In genomic region chr22:25403752-25404471, GRCh38 we compare ENCODE assay signal across 8 cellular contexts.
DNase-seq lines count a peak whose midpoint lies in the region; ATAC-seq and TF ChIP-seq lines count a peak whose summit lies in the region.

No MANE protein-coding gene starts in this region.

- intact Hi-C loops in upper lobe of right lung (cut with DNase I), result loop anchor here (2.0 kb wide), 1 partner anchor 41 kb away; no protein-coding TSS in a partner anchor

- H3K4me3 ChIP-seq in NT2/D1 (ENCODE audit: insufficient read length, low read depth), result peak overlapping the region; percentile 53
- peak overlapping the region; percentile 90 for H3K4me3 ChIP-seq in lung
- H3K4me3 ChIP-seq in upper lobe of right lung, result peak overlapping the region; percentile 71

- H3K27me3 ChIP-seq in NT2/D1 (ENCODE audit: insufficient read depth, insufficient read length), result peaks cover 15% of the 10 kb centered on the region
- no peaks in the 10 kb centered on the region for H3K27me3 ChIP-seq in lung (ENCODE audit: control insufficient read depth, insufficient read depth)
- H3K27me3 ChIP-seq in upper lobe of right lung, result no peaks in the 10 kb centered on the region

- ATAC-seq in lung (ENCODE audit: insufficient read depth, low FRiP score), result no peak
- ATAC-seq in upper lobe of right lung, result no peak
- ATAC-seq in HG03565 (IDR thresholded peaks at IDR 0.05; ENCODE audit: unreplicated experiment), result no peak

- TF ChIP-seq CTCF in lung (IDR thresholded peaks at IDR 0.05; ENCODE audit: control extremely low read depth, extremely low read depth) (no peak), upper lobe of right lung (IDR thresholded peaks at IDR 0.05) (no peak)

- H3K27ac ChIP-seq in cingulate gyrus (ENCODE audit: low read depth, low read length) (peak overlapping the region; percentile 23), lung (ENCODE audit: low read depth in 1 of 2, low read length in 1 of 2) (peak overlapping the region; percentile 39 to 74), upper lobe of right lung (peak overlapping the region; percentile 66)

- peak overlapping the region; percentile 76 for H3K9ac ChIP-seq in NT2/D1 (ENCODE audit: insufficient read length, low read depth)

- no peaks in the 10 kb centered on the region for H3K9me3 Mint-ChIP-seq in activated naive CD4-positive, alpha-beta T cell treated with anti-CD3 and anti-CD28 coated beads, Interleukin-2, amount 10 ng/mL, durations not matched to agents 7 days and 5 days

- H3K9me3 ChIP-seq in NT2/D1 (ENCODE audit: insufficient read depth, low read length), result no peaks in the 10 kb centered on the region
- H3K9me3 ChIP-seq in lung (ENCODE audit: control insufficient read depth in 2 of 2, insufficient read depth in 1 of 2, low read length in 1 of 2), result no peaks in the 10 kb centered on the region
- H3K9me3 ChIP-seq in upper lobe of right lung, result no peaks in the 10 kb centered on the region

- CTCF ChIA-PET in activated naive CD4-positive, alpha-beta T cell treated with anti-CD3 and anti-CD28 coated beads, Interleukin-2, amount 10 ng/mL, durations not matched to agents 7 days and 5 days (lab: Charles Lee), result interaction anchor here (0.8 to 1.2 kb wide), 2 partner anchors 44 to 70 kb away, joined by 3 to 4 read pairs; no protein-coding TSS in a partner anchor

- no peaks in the 10 kb centered on the region for H3K36me3 Mint-ChIP-seq in activated naive CD4-positive, alpha-beta T cell treated with anti-CD3 and anti-CD28 coated beads, Interleukin-2, amount 10 ng/mL, durations not matched to agents 7 days and 5 days

- peaks cover 9% of the 10 kb centered on the region for H3K4me1 ChIP-seq in NT2/D1 (ENCODE audit: insufficient read depth, insufficient read length)
- peaks cover 8 to 27% of the 10 kb centered on the region in 2 donors for H3K4me1 ChIP-seq in lung (ENCODE audit: control insufficient read depth in 2 of 2, insufficient read depth in 2 of 2, low read length in 2 of 2)
- peaks cover 41% of the 10 kb centered on the region for H3K4me1 ChIP-seq in upper lobe of right lung

- no peaks in the 10 kb centered on the region for H3K36me3 ChIP-seq in NT2/D1 (ENCODE audit: insufficient read depth, insufficient read length, low read length)
- H3K36me3 ChIP-seq in lung (ENCODE audit: control insufficient read depth in 2 of 2, insufficient read depth in 2 of 2, low read length in 2 of 2), result no peaks in the 10 kb centered on the region
- no peaks in the 10 kb centered on the region for H3K36me3 ChIP-seq in upper lobe of right lung

- H3K27ac Mint-ChIP-seq in activated naive CD4-positive, alpha-beta T cell treated with anti-CD3 and anti-CD28 coated beads, Interleukin-2, amount 10 ng/mL, durations not matched to agents 7 days and 5 days, result peak overlapping the region; percentile 80

- peak overlapping the region; percentile 86 for H3K4me3 Mint-ChIP-seq in activated naive CD4-positive, alpha-beta T cell treated with anti-CD3 and anti-CD28 coated beads, Interleukin-2, amount 10 ng/mL, durations not matched to agents 7 days and 5 days

- DNase-seq in activated naive CD4-positive, alpha-beta T cell treated with anti-CD3 and anti-CD28 coated beads, Interleukin-2, amount 10 ng/mL, durations not matched to agents 7 days and 5 days, result peak; percentile 24
- no peak for DNase-seq in activated naive CD4-positive, alpha-beta T cell (lab: John Stamatoyannopoulos, UW)
- DNase-seq in NT2/D1 (ENCODE audit: low read depth, low spot score) (peak; percentile 33), lung (ENCODE audit: low spot score) (no peak), upper lobe of right lung (no peak), NCI-H774 (lab: John Stamatoyannopoulos, UW) (no peak)

- WGBS in lung, 2 donors, result 8 to 13% methylated on average over 17 of the region's 17 CpGs

- no peaks in the 10 kb centered on the region for H3K27me3 Mint-ChIP-seq in activated naive CD4-positive, alpha-beta T cell treated with anti-CD3 and anti-CD28 coated beads, Interleukin-2, amount 10 ng/mL, durations not matched to agents 7 days and 5 days

- H3K4me1 Mint-ChIP-seq in activated naive CD4-positive, alpha-beta T cell treated with anti-CD3 and anti-CD28 coated beads, Interleukin-2, amount 10 ng/mL, durations not matched to agents 7 days and 5 days, result peaks cover 45% of the 10 kb centered on the region

Comparison
In these comparisons a context has a peak if more than half of its experiments do, and no peak if none do; other contexts are left out.
1. DNase-seq: peak in activated naive CD4-positive, alpha-beta T cell treated with anti-CD3 and anti-CD28 coated beads, Interleukin-2, amount 10 ng/mL, durations not matched to agents 7 days and 5 days (single experiment) and NT2/D1 (single experiment); none in activated naive CD4-positive, alpha-beta T cell (0 of 4), lung (single experiment), upper lobe of right lung (single experiment) and NCI-H774 (single experiment).
2. Peak in every context shown above with its lines, with median percentiles within 50 percentile points of each other: H3K4me3 ChIP-seq and H3K27ac ChIP-seq.